Comparison of ENCODE assay signal across 1 cellular context in genomic region chr20:25205277-25206062, GRCh38.
TF ChIP-seq lines count a peak whose summit lies in the region.

No MANE protein-coding gene starts in this region.

TF ChIP-seq in WTC11, 78 proteins besides CTCF, POLR2A, EP300 and RAD21 (continued from another document):
- TF ChIP-seq E2F5 (CRISPR knock-in tag; IDR thresholded peaks at IDR 0.05) = no peak
- no peak for TF ChIP-seq NR2C2 (CRISPR knock-in tag; IDR thresholded peaks at IDR 0.05)
- TF ChIP-seq ZNF138 (CRISPR knock-in tag; conservative IDR thresholded peaks at IDR 0.05) = no peak
- no peak for TF ChIP-seq ETV6 (CRISPR knock-in tag; IDR thresholded peaks at IDR 0.05)
- TF ChIP-seq HMGA2 (CRISPR knock-in tag; IDR thresholded peaks at IDR 0.05) = no peak
